In the genomic region with DNA sequence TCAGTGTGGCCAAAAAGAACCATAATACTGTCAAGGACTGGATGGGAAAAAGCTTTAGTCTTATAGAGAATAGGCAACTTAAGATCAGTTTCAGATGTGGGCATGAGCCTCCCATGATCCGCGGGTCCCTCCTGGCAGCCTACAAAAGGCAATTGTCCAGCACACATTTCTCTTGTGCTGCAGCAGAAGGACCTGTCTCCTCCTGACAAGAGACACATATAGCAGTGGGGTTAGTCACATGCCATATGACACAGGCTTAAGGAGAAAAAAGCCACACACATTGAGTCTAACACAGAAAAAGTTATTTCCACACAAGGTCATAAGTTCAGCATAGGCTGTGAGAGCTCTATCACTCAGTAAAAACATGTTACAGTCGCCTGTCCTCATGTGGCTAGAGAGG, we compare ENCODE assay signal across 1 cellular context.
TF ChIP-seq lines count a peak whose summit lies in the region.

No MANE protein-coding gene starts in this region.

TF ChIP-seq in SK-N-SH treated with all-trans-retinoic acid at 6 μM for 48 hours, 23 proteins besides CTCF, POLR2A, EP300 and RAD21 (continued from another document):
- TF ChIP-seq TOX (CRISPR knock-in tag; IDR thresholded peaks at IDR 0.05; ENCODE audit: borderline replicate concordance): no peak
- no peak for TF ChIP-seq RARB (CRISPR knock-in tag; IDR thresholded peaks at IDR 0.05)
- TF ChIP-seq ARNTL (CRISPR knock-in tag; IDR thresholded peaks at IDR 0.05; ENCODE audit: borderline replicate concordance, low read depth): no peak
